ENCODE assay signal across 6 cellular contexts in the genomic region with DNA sequence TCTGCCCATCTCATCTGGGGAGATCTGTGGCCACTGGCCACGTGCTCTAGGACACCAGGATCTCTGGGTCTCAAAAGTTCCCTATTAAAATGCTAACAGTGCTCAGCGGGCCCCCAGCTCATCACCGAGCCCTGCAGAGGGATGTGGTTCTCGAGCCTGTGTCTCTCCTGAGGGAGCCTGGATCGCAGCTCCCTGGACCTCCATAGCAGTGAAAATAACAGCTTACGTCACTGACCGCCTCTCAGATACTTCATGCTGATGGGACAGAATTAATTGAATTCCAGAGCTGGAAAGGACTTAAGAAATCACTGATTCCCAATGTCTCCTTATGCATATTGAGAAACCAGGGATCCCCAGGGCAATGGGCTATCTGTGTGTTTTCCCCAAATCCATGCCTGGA.
"Had no signal": no experiment of that assay in that cellular context is flagged by ENCODE, and none has a peak within 500 bp of the region (broad histone marks: within the 10 kb centered on the region; RNA-seq: fewer than 3 reads in every experiment).

No MANE protein-coding gene starts in this region.

- H3K27ac ChIP-seq: HL-60 had no signal

- DNase-seq: IMR-90, KBM-7, KG1 had no signal

- H3K4me3 ChIP-seq: K562 had no signal

- ATAC-seq: K562 had no signal

- FAIRE-seq: HTR-8/SVneo, K562 had no signal
